Comparison of ENCODE assay signal across 1 cellular context in genomic region chr15:55526559-55527036, GRCh38.
TF ChIP-seq lines count a peak whose summit lies in the region.

No MANE protein-coding gene starts in this region.

TF ChIP-seq in HepG2, 621 proteins besides CTCF, POLR2A, EP300 and RAD21 (continued from another document and continues in another):
- TF ChIP-seq AHDC1 (CRISPR knock-in tag; IDR thresholded peaks at IDR 0.05; ENCODE audit: borderline replicate concordance), result no peak
- no peak for TF ChIP-seq ZNF652 (CRISPR knock-in tag; IDR thresholded peaks at IDR 0.05; ENCODE audit: borderline replicate concordance, low read depth)
- TF ChIP-seq ZNF205 (CRISPR knock-in tag; IDR thresholded peaks at IDR 0.05), result no peak
- TF ChIP-seq ATF7-NPFF (CRISPR knock-in tag; IDR thresholded peaks at IDR 0.05; ENCODE audit: low read depth), result no peak
- TF ChIP-seq TBX2 (CRISPR knock-in tag; IDR thresholded peaks at IDR 0.05; ENCODE audit: borderline replicate concordance), result no peak
- TF ChIP-seq ZNF121 (CRISPR knock-in tag; IDR thresholded peaks at IDR 0.05), result no peak
- peak; percentile 45; the same call in 1 of the 2 replicates for TF ChIP-seq MXD3 (CRISPR knock-in tag; IDR thresholded peaks at IDR 0.05)
- no peak for TF ChIP-seq ZNF737 (CRISPR knock-in tag; IDR thresholded peaks at IDR 0.05; ENCODE audit: borderline replicate concordance)
- no peak for TF ChIP-seq ETV6 (CRISPR knock-in tag; conservative IDR thresholded peaks at IDR 0.05)
- TF ChIP-seq HIC2 (CRISPR knock-in tag; IDR thresholded peaks at IDR 0.05; ENCODE audit: low read depth), result no peak
- no peak for TF ChIP-seq FUBP1 (CRISPR knock-in tag; IDR thresholded peaks at IDR 0.05; ENCODE audit: borderline replicate concordance)
- no peak for TF ChIP-seq THAP9 (CRISPR knock-in tag; IDR thresholded peaks at IDR 0.05; ENCODE audit: borderline replicate concordance)
- TF ChIP-seq TERF1 (CRISPR knock-in tag; IDR thresholded peaks at IDR 0.05), result no peak
- TF ChIP-seq ASH2L (IDR thresholded peaks at IDR 0.05; ENCODE audit: insufficient read length, low read depth, low read length), result no peak
- no peak for TF ChIP-seq ZSCAN25 (CRISPR knock-in tag; IDR thresholded peaks at IDR 0.05)
- TF ChIP-seq HIVEP1 (CRISPR knock-in tag; IDR thresholded peaks at IDR 0.05), result 0 out of 2 replicates have a peak, but pooled peaks have one; percentile 24
- no peak for TF ChIP-seq ZMAT5 (CRISPR knock-in tag; IDR thresholded peaks at IDR 0.05; ENCODE audit: borderline replicate concordance, low read depth)
- no peak for TF ChIP-seq ISX (CRISPR knock-in tag; conservative IDR thresholded peaks at IDR 0.05)
- 0 out of 2 replicates have a peak, but pooled peaks have one; percentile 34 for TF ChIP-seq ZSCAN9 (CRISPR knock-in tag; IDR thresholded peaks at IDR 0.05; ENCODE audit: borderline replicate concordance)
- no peak for TF ChIP-seq PHF5A (CRISPR knock-in tag; IDR thresholded peaks at IDR 0.05; ENCODE audit: low read depth, unreplicated experiment)
- 0 out of 2 replicates have a peak, but pooled peaks have one; percentile 57 for TF ChIP-seq ZNF329 (CRISPR knock-in tag; IDR thresholded peaks at IDR 0.05; ENCODE audit: low read depth)
- no peak; the same call in 1 of the 2 replicates for TF ChIP-seq ZNF766 (CRISPR knock-in tag; IDR thresholded peaks at IDR 0.05; ENCODE audit: borderline replicate concordance)
- TF ChIP-seq NFRKB (IDR thresholded peaks at IDR 0.05), result no peak
- no peak for TF ChIP-seq TOE1 (CRISPR knock-in tag; IDR thresholded peaks at IDR 0.05)
- no peak for TF ChIP-seq IKZF1 (IDR thresholded peaks at IDR 0.05)
- TF ChIP-seq ZNF562 (CRISPR knock-in tag; IDR thresholded peaks at IDR 0.05; ENCODE audit: borderline replicate concordance), result no peak
- no peak for TF ChIP-seq GFI1 (CRISPR knock-in tag; IDR thresholded peaks at IDR 0.05; ENCODE audit: borderline replicate concordance)
- no peak for TF ChIP-seq SMAD1 (CRISPR knock-in tag; IDR thresholded peaks at IDR 0.05; ENCODE audit: borderline replicate concordance, low read depth)
- no peak for TF ChIP-seq FOXM1 (CRISPR knock-in tag; IDR thresholded peaks at IDR 0.05)
- 0 out of 2 replicates have a peak, but pooled peaks have one; percentile 50 for TF ChIP-seq TOPORS (CRISPR knock-in tag; IDR thresholded peaks at IDR 0.05)
- TF ChIP-seq ZNF446 (CRISPR knock-in tag; IDR thresholded peaks at IDR 0.05), result no peak
- no peak for TF ChIP-seq ZNF589 (CRISPR knock-in tag; conservative IDR thresholded peaks at IDR 0.05)
- no peak; the same call in 1 of the 2 replicates for TF ChIP-seq ZNF225 (CRISPR knock-in tag; IDR thresholded peaks at IDR 0.05)
- peak; percentile 46; the same call in 1 of the 2 replicates for TF ChIP-seq YEATS4 (CRISPR knock-in tag; IDR thresholded peaks at IDR 0.05; ENCODE audit: borderline replicate concordance)
- no peak for TF ChIP-seq TMF1 (CRISPR knock-in tag; IDR thresholded peaks at IDR 0.05; ENCODE audit: low read depth)
- TF ChIP-seq HMGA1 (CRISPR knock-in tag; conservative IDR thresholded peaks at IDR 0.05), result no peak
- no peak for TF ChIP-seq ZNF326 (CRISPR knock-in tag; IDR thresholded peaks at IDR 0.05; ENCODE audit: borderline replicate concordance)
- no peak for TF ChIP-seq ZNF740 (CRISPR knock-in tag; IDR thresholded peaks at IDR 0.05)
- TF ChIP-seq ARID2 (CRISPR knock-in tag; IDR thresholded peaks at IDR 0.05; ENCODE audit: borderline replicate concordance), result 0 out of 2 replicates have a peak, but pooled peaks have one; percentile 45
- no peak for TF ChIP-seq THRA (CRISPR knock-in tag; IDR thresholded peaks at IDR 0.05; ENCODE audit: borderline replicate concordance)
- TF ChIP-seq ZNF17 (CRISPR knock-in tag; IDR thresholded peaks at IDR 0.05), result no peak
- TF ChIP-seq ZUFSP (CRISPR knock-in tag; IDR thresholded peaks at IDR 0.05; ENCODE audit: borderline replicate concordance), result no peak
- no peak for TF ChIP-seq PBX3 (CRISPR knock-in tag; IDR thresholded peaks at IDR 0.05; ENCODE audit: borderline replicate concordance)
- TF ChIP-seq POLR2AphosphoS2 (IDR thresholded peaks at IDR 0.05; ENCODE audit: low read depth, low read length), result no peak
- TF ChIP-seq ZNF792 (CRISPR knock-in tag; IDR thresholded peaks at IDR 0.05), result no peak
